In the genomic region with DNA sequence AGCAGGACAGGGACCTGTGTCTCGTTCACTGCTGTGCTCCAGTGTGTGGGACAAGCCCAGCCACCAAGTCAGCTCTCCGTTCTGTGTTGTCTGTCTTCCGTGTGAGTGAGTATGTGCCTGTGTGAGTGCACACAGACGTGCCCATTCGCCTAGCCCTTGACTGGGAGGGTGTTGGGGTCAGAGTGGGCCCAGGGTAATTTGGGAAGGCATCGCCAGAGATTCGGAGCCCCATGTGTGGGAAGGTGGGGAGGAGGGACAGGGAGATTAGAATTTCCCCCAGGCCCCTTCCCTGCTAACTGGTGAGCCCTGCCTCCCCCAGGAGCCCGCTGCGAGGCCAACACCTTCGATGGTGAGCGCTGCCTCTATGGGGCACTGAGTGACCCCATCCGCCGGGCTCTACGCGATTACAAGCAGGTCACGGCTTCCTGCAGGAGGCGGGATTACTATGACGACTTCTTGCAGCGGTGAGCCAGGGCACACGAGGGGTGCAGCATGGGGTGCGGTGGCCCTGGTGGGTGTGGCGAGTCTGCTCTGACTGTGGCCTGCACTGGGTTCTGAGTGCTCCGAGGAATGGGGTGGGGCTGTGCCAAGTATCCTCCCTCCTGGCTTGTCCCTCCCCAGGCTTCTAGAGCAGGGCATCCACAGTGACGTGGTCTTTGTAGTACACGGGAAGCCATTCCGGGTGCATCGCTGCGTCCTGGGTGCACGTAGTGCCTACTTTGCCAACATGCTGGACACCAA, we compare ENCODE assay signal across 1 cellular context.
TF ChIP-seq lines count a peak whose summit lies in the region.

No MANE protein-coding gene starts in this region.

TF ChIP-seq in SK-N-SH treated with all-trans-retinoic acid at 6 μM for 48 hours, 23 proteins besides CTCF, POLR2A, EP300 and RAD21 (continued from another document):
- TF ChIP-seq, protein P1, sequence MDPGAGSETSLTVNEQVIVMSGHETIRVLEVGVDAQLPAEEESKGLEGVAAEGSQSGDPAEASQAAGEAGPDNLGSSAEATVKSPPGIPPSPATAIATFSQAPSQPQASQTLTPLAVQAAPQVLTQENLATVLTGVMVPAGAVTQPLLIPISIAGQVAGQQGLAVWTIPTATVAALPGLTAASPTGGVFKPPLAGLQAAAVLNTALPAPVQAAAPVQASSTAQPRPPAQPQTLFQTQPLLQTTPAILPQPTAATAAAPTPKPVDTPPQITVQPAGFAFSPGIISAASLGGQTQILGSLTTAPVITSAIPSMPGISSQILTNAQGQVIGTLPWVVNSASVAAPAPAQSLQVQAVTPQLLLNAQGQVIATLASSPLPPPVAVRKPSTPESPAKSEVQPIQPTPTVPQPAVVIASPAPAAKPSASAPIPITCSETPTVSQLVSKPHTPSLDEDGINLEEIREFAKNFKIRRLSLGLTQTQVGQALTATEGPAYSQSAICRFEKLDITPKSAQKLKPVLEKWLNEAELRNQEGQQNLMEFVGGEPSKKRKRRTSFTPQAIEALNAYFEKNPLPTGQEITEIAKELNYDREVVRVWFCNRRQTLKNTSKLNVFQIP (CRISPR knock-in tag; IDR thresholded peaks at IDR 0.05; ENCODE audit: borderline replicate concordance, low read depth) = no peak
- TF ChIP-seq ZC3H10 (CRISPR knock-in tag; IDR thresholded peaks at IDR 0.05) (no peak), BACH2 (CRISPR knock-in tag; IDR thresholded peaks at IDR 0.05; ENCODE audit: borderline replicate concordance) (no peak), SNAI2 (CRISPR knock-in tag; IDR thresholded peaks at IDR 0.05) (no peak), TOX (CRISPR knock-in tag; IDR thresholded peaks at IDR 0.05; ENCODE audit: borderline replicate concordance) (no peak), TSHZ2 (CRISPR knock-in tag; IDR thresholded peaks at IDR 0.05) (no peak)
- TF ChIP-seq, protein P2, sequence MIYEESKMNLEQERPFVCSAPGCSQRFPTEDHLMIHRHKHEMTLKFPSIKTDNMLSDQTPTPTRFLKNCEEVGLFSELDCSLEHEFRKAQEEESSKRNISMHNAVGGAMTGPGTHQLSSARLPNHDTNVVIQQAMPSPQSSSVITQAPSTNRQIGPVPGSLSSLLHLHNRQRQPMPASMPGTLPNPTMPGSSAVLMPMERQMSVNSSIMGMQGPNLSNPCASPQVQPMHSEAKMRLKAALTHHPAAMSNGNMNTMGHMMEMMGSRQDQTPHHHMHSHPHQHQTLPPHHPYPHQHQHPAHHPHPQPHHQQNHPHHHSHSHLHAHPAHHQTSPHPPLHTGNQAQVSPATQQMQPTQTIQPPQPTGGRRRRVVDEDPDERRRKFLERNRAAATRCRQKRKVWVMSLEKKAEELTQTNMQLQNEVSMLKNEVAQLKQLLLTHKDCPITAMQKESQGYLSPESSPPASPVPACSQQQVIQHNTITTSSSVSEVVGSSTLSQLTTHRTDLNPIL (CRISPR knock-in tag; IDR thresholded peaks at IDR 0.05; ENCODE audit: low read depth) = no peak
